ENCODE assay signal across 8 cellular contexts in genomic region chr2:110204408-110205385, GRCh38. TPM values are rescaled to one million over a fixed set of nuclear protein-coding genes. Genes with fewer than 3 reads are reported as not detected.
A peak's percentile ranks its signal among the peaks of the same experiment; 100 is the strongest.
DNase-seq lines count a peak whose midpoint lies in the region; ATAC-seq and TF ChIP-seq lines count a peak whose summit lies in the region.

NPHP1 (minus strand) TSS chr2:110205013; CDS start chr2:110204968, 45 bp downstream.

- POLR2A ChIA-PET in CD4-positive, alpha-beta memory T cell (lab: Charles Lee; ENCODE audit: partially characterized antibody), result no interaction called here
- POLR2A ChIA-PET in activated CD8-positive, alpha-beta T cell treated with anti-CD3 and anti-CD28 coated beads for 36 hours (lab: Charles Lee), result interaction anchor here (1.3 kb wide), 1 partner anchor 8 kb away, joined by 3 read pairs; no protein-coding TSS in a partner anchor

- peaks cover 12 to 13% of the 10 kb centered on the region in 2 donors for H3K36me3 Mint-ChIP-seq in CD4-positive, alpha-beta memory T cell
- peaks cover 11% of the 10 kb centered on the region for H3K36me3 Mint-ChIP-seq in activated CD8-positive, alpha-beta T cell treated with anti-CD3 and anti-CD28 coated beads for 36 hours (ENCODE audit: low read depth)

- no peaks in the 10 kb centered on the region for H3K27me3 ChIP-seq in CD4-positive, alpha-beta memory T cell (ENCODE audit: insufficient read depth, low read length)

- no peaks in the 10 kb centered on the region for H3K9me3 Mint-ChIP-seq in CD4-positive, alpha-beta memory T cell
- no peaks in the 10 kb centered on the region for H3K9me3 Mint-ChIP-seq in activated CD8-positive, alpha-beta T cell treated with anti-CD3 and anti-CD28 coated beads for 36 hours

- intact Hi-C loops in CD4-positive, alpha-beta memory T cell (cut with micrococcal nuclease), result no loop called here
- intact Hi-C loops in activated CD8-positive, alpha-beta T cell treated with anti-CD3 and anti-CD28 coated beads for 36 hours (cut with micrococcal nuclease), result no loop called here

- peak within 1 kb of the TSS; percentile 87 to 97 (median 90) for H3K4me3 Mint-ChIP-seq in CD4-positive, alpha-beta memory T cell
- peak within 1 kb of the TSS; percentile 83 for H3K4me3 Mint-ChIP-seq in activated CD8-positive, alpha-beta T cell treated with anti-CD3 and anti-CD28 coated beads for 36 hours

- CTCF ChIA-PET in CD4-positive, alpha-beta memory T cell (lab: Charles Lee; ENCODE audit: partially characterized antibody), result interaction anchor here (0.9 to 1.3 kb wide), 2 partner anchors 9 to 12 kb away, joined by 3 to 4 read pairs; no protein-coding TSS in a partner anchor
- CTCF ChIA-PET in activated CD8-positive, alpha-beta T cell treated with anti-CD3 and anti-CD28 coated beads for 36 hours (lab: Charles Lee), result no interaction called here

- H3K4me3 ChIP-seq in CD4-positive, alpha-beta memory T cell (ENCODE audit: low read length in 2 of 2), result peak within 1 kb of the TSS; percentile 86 to 93

- TF ChIP-seq CTCF in activated CD8-positive, alpha-beta T cell treated with anti-CD3 and anti-CD28 coated beads for 36 hours (IDR thresholded peaks at IDR 0.05), result no peak

- H3K36me3 ChIP-seq in CD4-positive, alpha-beta memory T cell (ENCODE audit: insufficient read depth, low read length), result no peaks in the 10 kb centered on the region

- H3K4me1 ChIP-seq in CD4-positive, alpha-beta memory T cell (ENCODE audit: insufficient read depth, low read length), result peaks cover 14% of the 10 kb centered on the region

- peak; percentile 93 for ATAC-seq in GM19438 (IDR thresholded peaks at IDR 0.05; ENCODE audit: low read depth, unreplicated experiment)
- peak; percentile 60 for ATAC-seq in HG03558 (IDR thresholded peaks at IDR 0.05; ENCODE audit: extremely low read depth, unreplicated experiment)
- peak; percentile 93 for ATAC-seq in activated CD8-positive, alpha-beta T cell treated with anti-CD3 and anti-CD28 coated beads for 36 hours

- H3K27ac ChIP-seq in CD4-positive, alpha-beta memory T cell (ENCODE audit: low read depth, low read length), result peak within 1 kb of the TSS; percentile 38

- H3K27ac Mint-ChIP-seq in CD4-positive, alpha-beta memory T cell, result peak within 1 kb of the TSS; percentile 87 to 99 (median 95)
- peak within 1 kb of the TSS; percentile 73 for H3K27ac Mint-ChIP-seq in activated CD8-positive, alpha-beta T cell treated with anti-CD3 and anti-CD28 coated beads for 36 hours

- H3K27me3 Mint-ChIP-seq in CD4-positive, alpha-beta memory T cell, result peaks cover 0 to 3% of the 10 kb centered on the region in 2 donors
- H3K27me3 Mint-ChIP-seq in activated CD8-positive, alpha-beta T cell treated with anti-CD3 and anti-CD28 coated beads for 36 hours, result no peaks in the 10 kb centered on the region

- no peaks in the 10 kb centered on the region for H3K9me3 ChIP-seq in CD4-positive, alpha-beta memory T cell (ENCODE audit: control insufficient read depth in 1 of 2, low read length in 2 of 2)

- H3K4me1 Mint-ChIP-seq in CD4-positive, alpha-beta memory T cell, result peaks cover 17 to 33% (median 22%) of the 10 kb centered on the region in 4 donors
- peaks cover 22% of the 10 kb centered on the region for H3K4me1 Mint-ChIP-seq in activated CD8-positive, alpha-beta T cell treated with anti-CD3 and anti-CD28 coated beads for 36 hours (ENCODE audit: low read depth)

- DNase-seq in CD4-positive, alpha-beta memory T cell, result peak; percentile 83 to 87 (median 85)
- DNase-seq in NCI-H82 (lab: John Stamatoyannopoulos, UW) (peak; percentile 87), ecto neural progenitor cell (ENCODE audit: low spot score) (peak; percentile 96), lung microvascular endothelial cell (ENCODE audit: low read depth in 2 of 2) (peak; percentile 85 to 90)
- DNase-seq in activated CD8-positive, alpha-beta T cell treated with anti-CD3 and anti-CD28 coated beads for 36 hours, result peak; percentile 85
- DNase-seq in stimulated activated CD4-positive, alpha-beta T cell treated with anti-CD3 and anti-CD28 coated beads, TNF-alpha, amount 100 ng/mL, for 24 hours (ENCODE audit: low read depth in 3 of 3), result peak; percentile 75 to 79 (median 76)

RNA-seq across cellular contexts. Expression of gene NPHP1, which starts in this region (rescaled TPM):
- under 1 TPM; 0.23 to 0.64 TPM for total RNA-seq in CD4-positive, alpha-beta memory T cell
- 1 to 10 TPM; 1.2 to 1.3 TPM for polyA plus RNA-seq in CD4-positive, alpha-beta memory T cell
- total RNA-seq in activated CD8-positive, alpha-beta T cell treated with anti-CD3 and anti-CD28 coated beads for 36 hours, result 1 to 10 TPM; 1.3 to 1.4 TPM
- 0.40 and 1.5 TPM in 2 replicates for total RNA-seq in lung microvascular endothelial cell

Comparison
In these comparisons a context has a peak if more than half of its experiments do, and no peak if none do; other contexts are left out.
1. Peak in every context shown above with its lines: DNase-seq, ATAC-seq, H3K4me3 ChIP-seq and H3K27ac ChIP-seq.